In genomic region chr15:91055548-91056331, GRCh38 we compare ENCODE assay signal across 8 cellular contexts.
DNase-seq lines count a peak whose midpoint lies in the region; ATAC-seq and TF ChIP-seq lines count a peak whose summit lies in the region.

No MANE protein-coding gene starts in this region.

- no peak overlapping the region for H3K4me3 ChIP-seq in OCI-LY1 (ENCODE audit: low read depth, low read length, poor library complexity, severe bottlenecking)

- H3K27ac ChIP-seq in OCI-LY1 (ENCODE audit: low read depth, low read length, poor library complexity, severe bottlenecking) = no peak overlapping the region

- no peaks in the 10 kb centered on the region for H3K9me3 ChIP-seq in OCI-LY1 (ENCODE audit: low read length)

- no peak overlapping the region for H3K9ac ChIP-seq in OCI-LY1 (ENCODE audit: low read length)

- no peaks in the 10 kb centered on the region for H3K9me2 ChIP-seq in OCI-LY1 (ENCODE audit: low read depth, low read length)

- peak; percentile 73 for DNase-seq in SIG-M5 treated with dmso at 0.1 percent for 504 hours (lab: John Stamatoyannopoulos, UW; ENCODE audit: unreplicated experiment)
- no peak for DNase-seq in SIG-M5 (lab: John Stamatoyannopoulos, UW)
- peak; percentile 77 for DNase-seq in KBM-7
- DNase-seq in activated naive CD4-positive, alpha-beta T cell treated with anti-CD3 and anti-CD28 coated beads, Interleukin-2, amount 50 U/mL, for 16 hours = peak; percentile 27
- DNase-seq in globus pallidus (ENCODE audit: low spot score) = peak; percentile 75
- DNase-seq in pons (ENCODE audit: low spot score) = peak; percentile 86

- TF ChIP-seq CTCF in OCI-LY1 (IDR thresholded peaks at IDR 0.05; ENCODE audit: low read length) = peak; percentile 89

- H3K36me3 ChIP-seq in OCI-LY1 (ENCODE audit: insufficient read depth, low read length) = no peaks in the 10 kb centered on the region

- in situ Hi-C loops in KBM-7 (cut with MboI; ENCODE audit: low pct_unique_long_range_greater_than_20kb, low sequenced_read_pairs) = loop anchor here (10.0 kb wide), 1 partner anchor 219 kb away; no protein-coding TSS in a partner anchor

- no peaks in the 10 kb centered on the region for H4K20me1 ChIP-seq in OCI-LY1 (ENCODE audit: insufficient read depth, low read length)

- no peaks in the 10 kb centered on the region for H3K27me3 ChIP-seq in OCI-LY1 (ENCODE audit: insufficient read depth, low read length)

- no peaks in the 10 kb centered on the region for H3K4me1 ChIP-seq in OCI-LY1 (ENCODE audit: insufficient read depth, low read length, severe bottlenecking)

- H3F3A ChIP-seq in OCI-LY1 (ENCODE audit: insufficient read depth, low read length) = no peaks in the 10 kb centered on the region

- H2AFZ ChIP-seq in OCI-LY1 (ENCODE audit: low read length) = no peak overlapping the region

- H3K79me2 ChIP-seq in OCI-LY1 (ENCODE audit: insufficient read depth, low read length) = no peaks in the 10 kb centered on the region

- no peak for ATAC-seq in GM19397 (IDR thresholded peaks at IDR 0.05; ENCODE audit: unreplicated experiment)

- H3K4me2 ChIP-seq in OCI-LY1 (ENCODE audit: low read length) = no peak overlapping the region
